ENCODE assay signal across 8 cellular contexts in genomic region chr6:16421462-16421960, GRCh38.
DNase-seq lines count a peak whose midpoint lies in the region; ATAC-seq and TF ChIP-seq lines count a peak whose summit lies in the region.

No MANE protein-coding gene starts in this region.

- no peaks in the 10 kb centered on the region for H3K79me1 ChIP-seq in trophoblast cell (ENCODE audit: low read length)

- peak overlapping the region; percentile 23 for H3K9ac ChIP-seq in trophoblast cell (ENCODE audit: low read length)

- no peak for DNase-seq in activated B cell treated with CpG ODN at 0.5 μM for 24 hours
- DNase-seq in trophoblast cell, result no peak
- DNase-seq in stimulated activated CD8-positive, alpha-beta memory T cell treated with anti-CD3 and anti-CD28 coated beads, Interleukin-4, amount 100 ng/mL, for 48 hours, result no peak
- DNase-seq in islet precursor cell, result no peak
- no peak for DNase-seq in stimulated activated CD4-positive, alpha-beta T cell treated with anti-CD3 and anti-CD28 coated beads, Interleukin-4, amount 100 ng/mL, for 4 hours

- no peak overlapping the region for H2AK5ac ChIP-seq in trophoblast cell (ENCODE audit: low read length)

- H3K4me2 ChIP-seq in trophoblast cell (ENCODE audit: low read length), result no peak overlapping the region

- no peaks in the 10 kb centered on the region for H3K27me3 Mint-ChIP-seq in activated B cell treated with CpG ODN at 0.5 μM for 24 hours

- H2BK120ac ChIP-seq in trophoblast cell (ENCODE audit: insufficient read depth, low read length, poor library complexity), result no peak overlapping the region

- TF ChIP-seq CTCF in activated B cell treated with CpG ODN at 0.5 μM for 24 hours (IDR thresholded peaks at IDR 0.05), result no peak

- no peaks in the 10 kb centered on the region for H3K9me3 ChIP-seq in trophoblast cell (ENCODE audit: insufficient read depth, low read depth, low read length)

- no peaks in the 10 kb centered on the region for H3K4me1 ChIP-seq in trophoblast cell (ENCODE audit: control insufficient read depth in 1 of 2, insufficient read depth in 2 of 2, low read length in 2 of 2)

- H3K27ac ChIP-seq in trophoblast cell (ENCODE audit: low read depth, low read length), result no peak overlapping the region

- H3K79me2 ChIP-seq in trophoblast cell (ENCODE audit: control insufficient read depth, insufficient read depth, low read length, poor library complexity), result no peaks in the 10 kb centered on the region

- no peak overlapping the region for H3K4ac ChIP-seq in trophoblast cell (ENCODE audit: low read depth, low read length)

- no peaks in the 10 kb centered on the region for H3K36me3 Mint-ChIP-seq in activated B cell treated with CpG ODN at 0.5 μM for 24 hours (ENCODE audit: low read depth)

- peaks cover 50% of the 10 kb centered on the region for H3K4me1 Mint-ChIP-seq in activated B cell treated with CpG ODN at 0.5 μM for 24 hours

- ATAC-seq in GM19043 (IDR thresholded peaks at IDR 0.05; ENCODE audit: low read depth, unreplicated experiment) (peak; percentile 19), HG02870 (IDR thresholded peaks at IDR 0.05; ENCODE audit: unreplicated experiment) (peak; percentile 17), activated B cell treated with CpG ODN at 0.5 μM for 24 hours (ENCODE audit: low read depth) (peak; percentile 2), SK-N-SH treated with all-trans-retinoic acid at 6 μM for 48 hours (no peak)

- peak overlapping the region; percentile 61 for H3K23ac ChIP-seq in trophoblast cell (ENCODE audit: low read length)

- no peak overlapping the region for H3K4me3 ChIP-seq in trophoblast cell (ENCODE audit: low read depth, low read length)

- no peak overlapping the region for H3K14ac ChIP-seq in trophoblast cell (ENCODE audit: low read length)

- H4K91ac ChIP-seq in trophoblast cell (ENCODE audit: low read depth, low read length), result no peak overlapping the region

- H3K27ac Mint-ChIP-seq in activated B cell treated with CpG ODN at 0.5 μM for 24 hours, result peak overlapping the region; percentile 98

- H4K8ac ChIP-seq in trophoblast cell (ENCODE audit: low read depth, low read length), result no peak overlapping the region

- no peaks in the 10 kb centered on the region for H3K9me3 Mint-ChIP-seq in activated B cell treated with CpG ODN at 0.5 μM for 24 hours

- POLR2A ChIA-PET in activated B cell treated with CpG ODN at 0.5 μM for 24 hours (lab: Charles Lee), result interaction anchor here (0.5 to 3.0 kb wide), 13 partner anchors 9 to 341 kb away, joined by 3 to 49 read pairs (median 6); partner anchors contain the start of gene ATXN1

- H3K27me3 ChIP-seq in trophoblast cell (ENCODE audit: insufficient read depth, low read length), result no peaks in the 10 kb centered on the region

- CTCF ChIA-PET in activated B cell treated with CpG ODN at 0.5 μM for 24 hours (lab: Charles Lee), result interaction anchor here (1.0 to 2.0 kb wide), 4 partner anchors 14 to 341 kb away, joined by 3 to 20 read pairs (median 11); partner anchors contain the start of gene ATXN1

- H2BK12ac ChIP-seq in trophoblast cell (ENCODE audit: low read length), result no peak overlapping the region

- H3K4me3 Mint-ChIP-seq in activated B cell treated with CpG ODN at 0.5 μM for 24 hours, result peak overlapping the region; percentile 62

- H2AFZ ChIP-seq in trophoblast cell (ENCODE audit: insufficient read depth, low read length, poor library complexity), result no peak overlapping the region

- no CpG with 5 or more reads among the region's 6 CpGs for WGBS in trophoblast cell (ENCODE audit: extremely low coverage, insufficient coverage, insufficient read length)

- H3K36me3 ChIP-seq in trophoblast cell (ENCODE audit: control insufficient read depth in 1 of 2, insufficient read depth in 2 of 2, low read length in 2 of 2), result no peaks in the 10 kb centered on the region

- intact Hi-C loops in activated B cell treated with CpG ODN at 0.5 μM for 24 hours (cut with micrococcal nuclease), result loop anchor here (1.0 to 2.0 kb wide), 4 partner anchors 50 to 291 kb away; no protein-coding TSS in a partner anchor

- H3K18ac ChIP-seq in trophoblast cell (ENCODE audit: low read length), result no peak overlapping the region

- no peak overlapping the region for H2BK5ac ChIP-seq in trophoblast cell (ENCODE audit: low read depth, low read length, poor library complexity)

- no peak overlapping the region for H4K12ac ChIP-seq in trophoblast cell (ENCODE audit: low read depth, low read length)

TF ChIP-seq in SK-N-SH treated with all-trans-retinoic acid at 6 μM for 48 hours, 23 proteins besides CTCF, POLR2A, EP300 and RAD21:
- no peak for TF ChIP-seq OSR1 (CRISPR knock-in tag; IDR thresholded peaks at IDR 0.05)
- no peak for TF ChIP-seq ISL1 (CRISPR knock-in tag; IDR thresholded peaks at IDR 0.05)
- no peak for TF ChIP-seq TCF4 (CRISPR knock-in tag; IDR thresholded peaks at IDR 0.05; ENCODE audit: borderline replicate concordance)
